ENCODE assay signal across 8 cellular contexts in genomic region chr4:41360911-41361830, GRCh38.
DNase-seq lines count a peak whose midpoint lies in the region; ATAC-seq and TF ChIP-seq lines count a peak whose summit lies in the region.

No MANE protein-coding gene starts in this region.

- no peak for ATAC-seq in GM21528 (IDR thresholded peaks at IDR 0.05; ENCODE audit: low FRiP score, unreplicated experiment)
- no peak for ATAC-seq in stimulated activated effector memory CD8-positive, alpha-beta T cell treated with anti-CD3 and anti-CD28 coated beads, Interleukin-12 subunit alpha, Interleukin-12 subunit beta, amount 100 ng/mL, for 72 hours

- H3K27me3 Mint-ChIP-seq in activated T-helper 2 cell treated with anti-CD3 and anti-CD28 coated beads, Interferon-gamma antibody, Interleukin-2, Interleukin-4, amounts not matched to agents 10 μg/mL and 5 μg/mL and 100 μg/mL, durations not matched to agents 14 hours and 24 hours and 36 hours (ENCODE audit: low read depth) = peaks cover 50% of the 10 kb centered on the region

- H3K4me3 Mint-ChIP-seq in activated T-helper 2 cell treated with anti-CD3 and anti-CD28 coated beads, Interferon-gamma antibody, Interleukin-2, Interleukin-4, amounts not matched to agents 10 μg/mL and 5 μg/mL and 100 μg/mL, durations not matched to agents 14 hours and 24 hours and 36 hours (ENCODE audit: low read depth) = no peak overlapping the region
- H3K4me3 Mint-ChIP-seq in stimulated activated effector memory CD8-positive, alpha-beta T cell treated with anti-CD3 and anti-CD28 coated beads, Interleukin-12 subunit alpha, Interleukin-12 subunit beta, amount 100 ng/mL, for 72 hours = no peak overlapping the region

- peaks cover 32% of the 10 kb centered on the region for H3K4me1 ChIP-seq in ES-I3 (ENCODE audit: insufficient read depth, low read length)
- H3K4me1 ChIP-seq in thymus (ENCODE audit: control insufficient read depth, insufficient read depth, low read length) = no peaks in the 10 kb centered on the region

- no peaks in the 10 kb centered on the region for H3K4me1 Mint-ChIP-seq in activated T-helper 2 cell treated with anti-CD3 and anti-CD28 coated beads, Interferon-gamma antibody, Interleukin-2, Interleukin-4, amounts not matched to agents 10 μg/mL and 5 μg/mL and 100 μg/mL, durations not matched to agents 14 hours and 24 hours and 36 hours (ENCODE audit: low read depth)
- H3K4me1 Mint-ChIP-seq in stimulated activated effector memory CD8-positive, alpha-beta T cell treated with anti-CD3 and anti-CD28 coated beads, Interleukin-12 subunit alpha, Interleukin-12 subunit beta, amount 100 ng/mL, for 72 hours = no peaks in the 10 kb centered on the region

- peak overlapping the region; percentile 52; the same call in 1 of the 2 replicates for H3K9ac ChIP-seq in ES-I3 (ENCODE audit: low read depth, low read length)

- no peaks in the 10 kb centered on the region for H3K36me3 Mint-ChIP-seq in activated T-helper 2 cell treated with anti-CD3 and anti-CD28 coated beads, Interferon-gamma antibody, Interleukin-2, Interleukin-4, amounts not matched to agents 10 μg/mL and 5 μg/mL and 100 μg/mL, durations not matched to agents 14 hours and 24 hours and 36 hours (ENCODE audit: low read depth)
- H3K36me3 Mint-ChIP-seq in stimulated activated effector memory CD8-positive, alpha-beta T cell treated with anti-CD3 and anti-CD28 coated beads, Interleukin-12 subunit alpha, Interleukin-12 subunit beta, amount 100 ng/mL, for 72 hours = no peaks in the 10 kb centered on the region

- H3K27ac ChIP-seq in thymus (ENCODE audit: low read depth) = no peak overlapping the region

- no peak for TF ChIP-seq POLR2A in lower leg skin (IDR thresholded peaks at IDR 0.05)

- WGBS in lower leg skin, 2 donors = 0 to 1% methylated on average over 49 to 66 of the region's 67 CpGs
- WGBS in thymus = 1% methylated on average over 67 of the region's 67 CpGs

- H3K9me3 ChIP-seq in ES-I3 (ENCODE audit: control insufficient read depth, insufficient read depth, low read length) (no peaks in the 10 kb centered on the region), thymus (ENCODE audit: control insufficient read depth) (no peaks in the 10 kb centered on the region)

- H3K27ac Mint-ChIP-seq in activated T-helper 2 cell treated with anti-CD3 and anti-CD28 coated beads, Interferon-gamma antibody, Interleukin-2, Interleukin-4, amounts not matched to agents 10 μg/mL and 5 μg/mL and 100 μg/mL, durations not matched to agents 14 hours and 24 hours and 36 hours = no peak overlapping the region
- no peak overlapping the region for H3K27ac Mint-ChIP-seq in stimulated activated effector memory CD8-positive, alpha-beta T cell treated with anti-CD3 and anti-CD28 coated beads, Interleukin-12 subunit alpha, Interleukin-12 subunit beta, amount 100 ng/mL, for 72 hours

- peak; percentile 35 for DNase-seq in NCI-H2171 (lab: John Stamatoyannopoulos, UW)
- DNase-seq in dermis blood vessel endothelial cell = peak; percentile 39
- peak; percentile 36 to 88 for DNase-seq in lower leg skin (ENCODE audit: low spot score in 2 of 2)
- DNase-seq in activated T-helper 2 cell treated with anti-CD3 and anti-CD28 coated beads, Interferon-gamma antibody, Interleukin-2, Interleukin-4, amounts not matched to agents 10 μg/mL and 5 μg/mL and 100 μg/mL, durations not matched to agents 14 hours and 24 hours and 36 hours (ENCODE audit: low spot score) = no peak
- no peak for DNase-seq in stimulated activated effector memory CD8-positive, alpha-beta T cell treated with anti-CD3 and anti-CD28 coated beads, Interleukin-12 subunit alpha, Interleukin-12 subunit beta, amount 100 ng/mL, for 72 hours (ENCODE audit: low spot score in 2 of 2)

- intact Hi-C loops in lower leg skin (cut with DNase I; ENCODE audit: low total_unique reads) = no loop called here
- intact Hi-C loops in activated T-helper 2 cell treated with anti-CD3 and anti-CD28 coated beads, Interferon-gamma antibody, Interleukin-2, Interleukin-4, amounts not matched to agents 10 μg/mL and 5 μg/mL and 100 μg/mL, durations not matched to agents 14 hours and 24 hours and 36 hours (cut with micrococcal nuclease) = no loop called here

- peak overlapping the region; percentile 81 for H3K4me3 ChIP-seq in lower leg skin (ENCODE audit: low read depth, poor library complexity, severe bottlenecking)
- H3K4me3 ChIP-seq in thymus (ENCODE audit: low read length) = peak overlapping the region; percentile 28

- no peak for TF ChIP-seq CTCF in lower leg skin (IDR thresholded peaks at IDR 0.05)

- H3K36me3 ChIP-seq in ES-I3 (ENCODE audit: insufficient read depth, low read length) = no peaks in the 10 kb centered on the region
- no peaks in the 10 kb centered on the region for H3K36me3 ChIP-seq in thymus (ENCODE audit: control insufficient read depth, insufficient read depth)

- H3K9me3 Mint-ChIP-seq in activated T-helper 2 cell treated with anti-CD3 and anti-CD28 coated beads, Interferon-gamma antibody, Interleukin-2, Interleukin-4, amounts not matched to agents 10 μg/mL and 5 μg/mL and 100 μg/mL, durations not matched to agents 14 hours and 24 hours and 36 hours = no peaks in the 10 kb centered on the region
- H3K9me3 Mint-ChIP-seq in stimulated activated effector memory CD8-positive, alpha-beta T cell treated with anti-CD3 and anti-CD28 coated beads, Interleukin-12 subunit alpha, Interleukin-12 subunit beta, amount 100 ng/mL, for 72 hours = peaks cover 5% of the 10 kb centered on the region

- peaks cover 33% of the 10 kb centered on the region for H3K27me3 ChIP-seq in thymus (ENCODE audit: control insufficient read depth, insufficient read depth)

Comparison
In these comparisons a context has a peak if more than half of its experiments do, and no peak if none do; other contexts are left out.
1. DNase-seq: peak in NCI-H2171 (single experiment), dermis blood vessel endothelial cell (single experiment) and lower leg skin (2 of 2); none in activated T-helper 2 cell treated with anti-CD3 and anti-CD28 coated beads, Interferon-gamma antibody, Interleukin-2, Interleukin-4, amounts not matched to agents 10 μg/mL and 5 μg/mL and 100 μg/mL, durations not matched to agents 14 hours and 24 hours and 36 hours (single experiment) and stimulated activated effector memory CD8-positive, alpha-beta T cell treated with anti-CD3 and anti-CD28 coated beads, Interleukin-12 subunit alpha, Interleukin-12 subunit beta, amount 100 ng/mL, for 72 hours (0 of 2).